8 cellular contexts compared by ENCODE assay signal in genomic region chr12:68611094-68611818, GRCh38. TPM values are rescaled to one million over a fixed set of nuclear protein-coding genes. Genes with fewer than 3 reads are reported as not detected.
DNase-seq lines count a peak whose midpoint lies in the region; FAIRE-seq and TF ChIP-seq lines count a peak whose summit lies in the region.

No MANE protein-coding gene starts in this region.

- 0 out of 2 replicates have a peak overlapping the region, but pooled peaks have one; percentile 26 for H2AFZ ChIP-seq in Loucy (ENCODE audit: low read length)

- FAIRE-seq in bronchial epithelial cell (lab: Jason Lieb, UNC), result no peak

- TF ChIP-seq CTCF in Loucy (conservative IDR thresholded peaks at IDR 0.05; ENCODE audit: low read length) (no peak), VCaP (conservative IDR thresholded peaks at IDR 0.05) (no peak), bronchial epithelial cell (IDR thresholded peaks at IDR 0.05; ENCODE audit: insufficient read depth, low read length, severe bottlenecking) (no peak)

- H3K79me2 ChIP-seq in Loucy (ENCODE audit: insufficient read depth, low read length), result peaks cover 51% of the 10 kb centered on the region

- no peaks in the 10 kb centered on the region for H3K27me3 ChIP-seq in Loucy (ENCODE audit: insufficient read depth, low read length, poor library complexity, severe bottlenecking)
- no peaks in the 10 kb centered on the region for H3K27me3 ChIP-seq in bronchial epithelial cell (ENCODE audit: control insufficient read depth, insufficient read depth, low read length)

- peaks cover 47% of the 10 kb centered on the region for H4K20me1 ChIP-seq in Loucy (ENCODE audit: insufficient read depth, low read length, poor library complexity, severe bottlenecking)

- peak overlapping the region; percentile 83 for H3K27ac ChIP-seq in VCaP

- peak overlapping the region; percentile 81 for H3K4me3 ChIP-seq in Loucy (ENCODE audit: low read length, poor library complexity, severe bottlenecking)
- H3K4me3 ChIP-seq in bronchial epithelial cell (ENCODE audit: low read depth, low read length), result peak overlapping the region; percentile 89
- H3K4me3 ChIP-seq in skeletal muscle cell (ENCODE audit: low read depth, low read length), result peak overlapping the region; percentile 92

- peaks cover 42% of the 10 kb centered on the region for H3K4me1 ChIP-seq in Loucy (ENCODE audit: insufficient read depth, low read length, poor library complexity, severe bottlenecking)

- peak overlapping the region; percentile 99 for H3K4me2 ChIP-seq in Loucy (ENCODE audit: low read depth, low read length, poor library complexity, severe bottlenecking)

- peak overlapping the region; percentile 95 for H3K9ac ChIP-seq in Loucy (ENCODE audit: low read depth, low read length, poor library complexity, severe bottlenecking)

- H3K9me2 ChIP-seq in Loucy (replicated peaks; ENCODE audit: low read depth, low read length), result no peaks in the 10 kb centered on the region

- no peaks in the 10 kb centered on the region for H3K9me3 ChIP-seq in Loucy (ENCODE audit: insufficient read depth, low read depth, low read length)

- H3K36me3 ChIP-seq in Loucy (ENCODE audit: insufficient read depth, low read length), result no peaks in the 10 kb centered on the region
- no peaks in the 10 kb centered on the region for H3K36me3 ChIP-seq in bronchial epithelial cell (ENCODE audit: control insufficient read depth, insufficient read depth, low read length)

- DNase-seq in GF-D8 (lab: John Stamatoyannopoulos, UW) (peak; percentile 63), H4 (ENCODE audit: low spot score) (peak; percentile 20), bronchial epithelial cell (ENCODE audit: low read depth) (peak; percentile 42), iPS-NIHi11 (ENCODE audit: low spot score) (peak; percentile 63), skeletal muscle cell (ENCODE audit: low read depth) (no peak), DMS114 treated with DMSO at 0.1 percent for 48 hours (lab: John Stamatoyannopoulos, UW; ENCODE audit: unreplicated experiment) (no peak)

- H3F3A ChIP-seq in Loucy (ENCODE audit: low read depth), result no peaks in the 10 kb centered on the region

RNA-seq across cellular contexts. Expression of gene RAP1B, which starts 0.6 kb away (rescaled TPM):
- 122 and 159 TPM in 2 replicates for total RNA-seq in H4 (2014; rRNA removed; shearing (Covaris generic))
- total RNA-seq in bronchial epithelial cell, result 175 and 183 TPM in 2 replicates

Comparison
In these comparisons a context has a peak if more than half of its experiments do, and no peak if none do; other contexts are left out.
1. DNase-seq: peak in GF-D8 (single experiment), H4 (single experiment), bronchial epithelial cell (single experiment) and iPS-NIHi11 (single experiment); none in skeletal muscle cell (single experiment) and DMS114 treated with DMSO at 0.1 percent for 48 hours (single experiment).
2. Peak in every context shown above with its lines, with median percentiles within 50 percentile points of each other: H3K4me3 ChIP-seq.